ENCODE assay signal across 19 cellular contexts in genomic region chr1:205066221-205066818, GRCh38. TPM values are rescaled to one million over a fixed set of nuclear protein-coding genes. Genes with fewer than 3 reads are reported as not detected.
DNase-seq lines count a peak whose midpoint lies in the region; ATAC-seq and TF ChIP-seq lines count a peak whose summit lies in the region.
"Had no signal": no experiment of that assay in that cellular context is flagged by ENCODE, and none has a peak within 500 bp of the region (broad histone marks: within the 10 kb centered on the region; RNA-seq: fewer than 3 reads in every experiment).

No MANE protein-coding gene starts in this region.

- WGBS in spleen, 5 donors: 65 to 73% (median 70%) methylated on average over 13 of the region's 13 CpGs

- no peak for TF ChIP-seq POLR2A in spleen (IDR thresholded peaks at IDR 0.05)

- no TSS peak for BruUV-seq in OCI-LY7 (replicated peaks; lab: Mats Ljungman, UMichigan)

- no peak overlapping the region for H2AFZ ChIP-seq in OCI-LY7 (ENCODE audit: low read length)

- ATAC-seq in GM18520 (IDR thresholded peaks at IDR 0.05; ENCODE audit: unreplicated experiment): no peak
- ATAC-seq: heart right ventricle had no signal

- H3K4me2 ChIP-seq in OCI-LY7 (ENCODE audit: low read length): no peak overlapping the region

- TF ChIP-seq CTCF in OCI-LY7 (conservative IDR thresholded peaks at IDR 0.05; ENCODE audit: low read length): peak; percentile 64; the same call in 1 of the 2 replicates
- TF ChIP-seq CTCF in epithelial cell of esophagus (IDR thresholded peaks at IDR 0.05; ENCODE audit: insufficient read depth, low read depth, low read length, missing control alignments): peak; percentile 38
- no peak for TF ChIP-seq CTCF in spleen (IDR thresholded peaks at IDR 0.05 in 8 of 11, conservative IDR thresholded peaks at IDR 0.05 in 3 of 11)

- POLR2A ChIA-PET in OCI-LY7 (lab: Charles Lee) (no interaction called here), HEK293T (lab: Yijun Ruan, JAX) (no interaction called here)

- H3K9me2 ChIP-seq in OCI-LY7 (ENCODE audit: insufficient read depth, low read length): no peaks in the 10 kb centered on the region

- H4K20me1 ChIP-seq in OCI-LY7 (ENCODE audit: insufficient read depth, low read length): no peaks in the 10 kb centered on the region

- H3K9me3 ChIP-seq in OCI-LY7 (ENCODE audit: low read length) (no peaks in the 10 kb centered on the region), spleen (no peaks in the 10 kb centered on the region)
- H3K9me3 ChIP-seq: HAP-1, heart right ventricle, SJSA1, tibial artery had no signal

- H3K27me3 ChIP-seq in spleen (replicated peaks in 1 of 7): no peaks in the 10 kb centered on the region
- H3K27me3 ChIP-seq: heart right ventricle, SJSA1, tibial artery had no signal

- no peaks in the 10 kb centered on the region for H3K79me2 ChIP-seq in OCI-LY7 (ENCODE audit: insufficient read depth, low read depth, low read length)

- H3K4me1 ChIP-seq in OCI-LY7 (ENCODE audit: insufficient read depth, low read length, poor library complexity, severe bottlenecking): no peaks in the 10 kb centered on the region
- H3K4me1 ChIP-seq in spleen: peaks cover 0 to 8% (median 6%) of the 10 kb centered on the region in 6 donors
- H3K4me1 ChIP-seq: HAP-1, SJSA1 had no signal

- CTCF ChIA-PET in OCI-LY7 (lab: Charles Lee; ENCODE audit: unreplicated experiment): no interaction called here
- CTCF ChIA-PET in HEK293T (lab: Yijun Ruan, JAX): interaction anchor here (0.6 to 1.4 kb wide), 2 partner anchors 48 to 77 kb away, joined by 3 read pairs; no protein-coding TSS in a partner anchor

- H3K27ac ChIP-seq in OCI-LY7 (ENCODE audit: low read depth, low read length, poor library complexity, severe bottlenecking) (no peak overlapping the region), spleen (no peak overlapping the region)
- H3K27ac ChIP-seq: heart right ventricle, SJSA1, tibial artery had no signal

- H3K4me3 ChIP-seq in OCI-LY7 (ENCODE audit: low read depth, low read length, poor library complexity, severe bottlenecking) (no peak overlapping the region), epithelial cell of esophagus (ENCODE audit: low read length) (no peak overlapping the region), spleen (no peak overlapping the region)
- H3K4me3 ChIP-seq: HAP-1, heart right ventricle, lung, SJSA1, tibial artery had no signal

- intact Hi-C loops in OCI-LY7 (cut with micrococcal nuclease; ENCODE audit: unreplicated experiment): loop anchor here (10.0 kb wide), 1 partner anchor 188 kb away; no protein-coding TSS in a partner anchor
- intact Hi-C loops in spleen (cut with DNase I; ENCODE audit: low total_unique reads): no loop called here

- H3K36me3 ChIP-seq in OCI-LY7 (ENCODE audit: insufficient read depth, low read length) (no peaks in the 10 kb centered on the region), spleen (no peaks in the 10 kb centered on the region)
- H3K36me3 ChIP-seq: HAP-1, heart right ventricle, SJSA1, tibial artery had no signal

- DNase-seq in DMS 273 (lab: John Stamatoyannopoulos, UW; ENCODE audit: unreplicated experiment) (peak; percentile 69), DMS 273 treated with DMSO at 0.1 percent for 48 hours (lab: John Stamatoyannopoulos, UW) (no peak), OCI-LY7 (ENCODE audit: low spot score) (peak; percentile 7), epithelial cell of esophagus (ENCODE audit: low read depth) (no peak), spleen (peak; percentile 61), SW 1271 (lab: John Stamatoyannopoulos, UW) (no peak), HEK293T (ENCODE audit: extremely low spot score) (no peak)
- DNase-seq: 8988T; activated CD4-positive, CD25-positive, alpha-beta regulatory T cell treated with anti-CD3 and anti-CD28 coated beads, Interleukin-2, amount 50 U/mL, for 72 hours; amygdala; heart right ventricle; NCI-H1694; NCI-H82; nucleus accumbens had no signal

TF ChIP-seq in HEK293T, 16 proteins besides CTCF, POLR2A, EP300 and RAD21:
- no peak for TF ChIP-seq BHLHE40 (IDR thresholded peaks at IDR 0.05; ENCODE audit: borderline replicate concordance)
- TF ChIP-seq SP1 (IDR thresholded peaks at IDR 0.05): no peak
- TF ChIP-seq TARDBP (IDR thresholded peaks at IDR 0.05): no peak
- TF ChIP-seq SUZ12 (IDR thresholded peaks at IDR 0.05): no peak
- TF ChIP-seq PKNOX1 (IDR thresholded peaks at IDR 0.05): no peak
- TF ChIP-seq FOXA1 (IDR thresholded peaks at IDR 0.05): no peak
- TF ChIP-seq LEF1 (IDR thresholded peaks at IDR 0.05; ENCODE audit: borderline replicate concordance): no peak
- no peak for TF ChIP-seq ARNT (IDR thresholded peaks at IDR 0.05)
- no peak for TF ChIP-seq ZNF384 (IDR thresholded peaks at IDR 0.05)
- TF ChIP-seq ELF4 (IDR thresholded peaks at IDR 0.05): no peak
- TF ChIP-seq FOXM1 (IDR thresholded peaks at IDR 0.05; ENCODE audit: borderline replicate concordance): no peak
- no peak for TF ChIP-seq HDGF (IDR thresholded peaks at IDR 0.05; ENCODE audit: borderline replicate concordance)

RNA-seq across cellular contexts. Expression of gene TMEM81, which starts 17.9 kb away (rescaled TPM):
- 2.7 and 3.4 TPM in 2 replicates for total RNA-seq in OCI-LY7 (2014; rRNA removed; shearing (Covaris generic))
- total RNA-seq in OCI-LY7 (2022) (2.8 and 3.2 TPM in 2 replicates), spleen (1 to 10 TPM; 2.6 to 3.9 (median 3.4) TPM)
- 1 to 10 TPM; 2.4 to 5.4 (median 3.5) TPM for polyA plus RNA-seq in spleen

RNA-seq across cellular contexts. Expression of gene CNTN2, which starts 23.3 kb away (rescaled TPM):
- total RNA-seq in OCI-LY7 (2014; rRNA removed; shearing (Covaris generic)): not detected in 2 replicates
- total RNA-seq in OCI-LY7 (2022): not detected in 2 replicates
- total RNA-seq in spleen: 1 to 10 TPM in 1 of 7 donors, under 1 TPM in 3, not detected in 3; 0.06 to 2.6 (median 0.27) TPM
- under 1 TPM; 0.02 to 0.38 (median 0.05) TPM for polyA plus RNA-seq in spleen
- total RNA-seq: SJSA1 had no signal

RNA-seq across cellular contexts. Expression of gene RBBP5, which starts 55.5 kb away (rescaled TPM):
- total RNA-seq in OCI-LY7 (2014; rRNA removed; shearing (Covaris generic)): 11.9 and 14.7 TPM in 2 replicates
- total RNA-seq in OCI-LY7 (2022) (17.4 and 19.8 TPM in 2 replicates), spleen (10 to 100 TPM; 16.7 to 23.4 (median 18.3) TPM)
- 1 to 10 TPM; 4.2 to 7.5 (median 4.6) TPM for polyA plus RNA-seq in spleen

Comparison
In these comparisons a context has a peak if more than half of its experiments do, and no peak if none do; other contexts are left out.
1. DNase-seq: peak in DMS 273 (single experiment), OCI-LY7 (single experiment) and spleen (single experiment); none in DMS 273 treated with DMSO at 0.1 percent for 48 hours (single experiment), epithelial cell of esophagus (single experiment), SW 1271 (0 of 2) and HEK293T (single experiment).
2. CTCF ChIP-seq: peak in OCI-LY7 (single experiment) and epithelial cell of esophagus (single experiment); none in spleen (0 of 11).